Comparison of ENCODE assay signal across 11 cellular contexts in genomic region chr1:21346304-21347071, GRCh38. TPM values are rescaled to one million over a fixed set of nuclear protein-coding genes. Genes with fewer than 3 reads are reported as not detected.
DNase-seq lines count a peak whose midpoint lies in the region; ATAC-seq, FAIRE-seq and TF ChIP-seq lines count a peak whose summit lies in the region.
"Had no signal": no experiment of that assay in that cellular context is flagged by ENCODE, and none has a peak within 500 bp of the region (broad histone marks: within the 10 kb centered on the region; RNA-seq: fewer than 3 reads in every experiment).

No MANE protein-coding gene starts in this region.

- H3K36me3 ChIP-seq in ACC112 (ENCODE audit: insufficient read depth, low read length) (no peaks in the 10 kb centered on the region), mucosa of rectum (ENCODE audit: control insufficient read depth in 2 of 2, insufficient read depth in 2 of 2, low read length in 2 of 2) (no peaks in the 10 kb centered on the region), thyroid gland (no peaks in the 10 kb centered on the region)

- H3K9ac ChIP-seq in mucosa of rectum (ENCODE audit: low read depth in 1 of 2, low read length in 2 of 2): peak overlapping the region; percentile 5 to 92

- H3K9me3 ChIP-seq in mucosa of rectum (ENCODE audit: control insufficient read depth in 2 of 2, low read length in 2 of 2): no peaks in the 10 kb centered on the region
- no peaks in the 10 kb centered on the region for H3K9me3 ChIP-seq in thyroid gland

- intact Hi-C loops in thyroid gland (cut with DNase I): no loop called here

- TF ChIP-seq POLR2A in thyroid gland (IDR thresholded peaks at IDR 0.05): no peak

- H3K4me3 ChIP-seq in ACC112 (ENCODE audit: low read depth, low read length) (peak overlapping the region; percentile 92), choroid plexus epithelial cell (ENCODE audit: low read depth, low read length) (peak overlapping the region; percentile 83), mucosa of rectum (ENCODE audit: low read length in 2 of 2) (peak overlapping the region; percentile 87 to 99), thyroid gland (replicated peaks in 1 of 3) (peak overlapping the region in 1 of 3 donors; percentile 75)

- WGBS in thyroid gland, 2 donors: 50 to 57% methylated on average over 16 of the region's 16 CpGs

- DNase-seq in HTR-8/SVneo (ENCODE audit: insufficient read length, low spot score) (no peak), choroid plexus epithelial cell (ENCODE audit: low read depth) (no peak), thyroid gland (no peak)
- no peak for DNase-seq in stimulated activated naive CD4-positive, alpha-beta T cell treated with Interleukin-2 at 50 U/mL for 16 hours (lab: John Stamatoyannopoulos, UW)
- DNase-seq: activated B cell treated with CpG ODN at 0.5 μM for 24 hours; stimulated activated CD4-positive, alpha-beta T cell treated with anti-CD3 and anti-CD28 coated beads, Interleukin-4, amount 100 ng/mL, for 24 hours had no signal

- H2AFZ ChIP-seq in ACC112 (ENCODE audit: low read length, unreplicated experiment): peak overlapping the region; percentile 94

- peaks cover 36% of the 10 kb centered on the region for H3K79me2 ChIP-seq in ACC112 (ENCODE audit: control insufficient read depth, insufficient read depth, low read length, unreplicated experiment)

- no peaks in the 10 kb centered on the region for H3K27me3 ChIP-seq in ACC112 (ENCODE audit: insufficient read depth, low read length)
- no peaks in the 10 kb centered on the region for H3K27me3 ChIP-seq in mucosa of rectum (ENCODE audit: control insufficient read depth in 2 of 2, insufficient read depth in 2 of 2, low read length in 2 of 2)
- no peaks in the 10 kb centered on the region for H3K27me3 ChIP-seq in thyroid gland

- ATAC-seq in GM19452 (IDR thresholded peaks at IDR 0.05; ENCODE audit: unreplicated experiment) (no peak), GM21737 (IDR thresholded peaks at IDR 0.05; ENCODE audit: unreplicated experiment) (no peak)

- TF ChIP-seq CTCF in choroid plexus epithelial cell (conservative IDR thresholded peaks at IDR 0.05; ENCODE audit: low read depth, low read length): no peak
- no peak for TF ChIP-seq CTCF in thyroid gland (IDR thresholded peaks at IDR 0.05)

- no peak overlapping the region for H3K27ac ChIP-seq in ACC112 (ENCODE audit: low read depth, low read length)
- H3K27ac ChIP-seq in mucosa of rectum (ENCODE audit: low read depth in 2 of 2, low read length in 2 of 2): no peak overlapping the region
- H3K27ac ChIP-seq in thyroid gland: no peak overlapping the region

- H3K4me1 ChIP-seq in ACC112 (ENCODE audit: control insufficient read depth, insufficient read depth, low read length, unreplicated experiment): peaks cover 34% of the 10 kb centered on the region
- H3K4me1 ChIP-seq in mucosa of rectum (ENCODE audit: control insufficient read depth in 2 of 2, insufficient read depth in 2 of 2, low read length in 2 of 2): peaks cover 37 to 40% of the 10 kb centered on the region in 2 donors
- peaks cover 38 to 43% of the 10 kb centered on the region in 2 donors for H3K4me1 ChIP-seq in thyroid gland

- FAIRE-seq in HTR-8/SVneo (lab: Jason Lieb, UNC): peak; percentile 88
- FAIRE-seq: islet of Langerhans had no signal

RNA-seq across cellular contexts. Expression of gene ECE1, which starts 56.2 kb away (rescaled TPM):
- total RNA-seq in thyroid gland: 100 to 1,000 TPM in 2 of 4 donors, 10 to 100 TPM in 2; 74.5 to 146 (median 97.2) TPM
